In the genomic region with DNA sequence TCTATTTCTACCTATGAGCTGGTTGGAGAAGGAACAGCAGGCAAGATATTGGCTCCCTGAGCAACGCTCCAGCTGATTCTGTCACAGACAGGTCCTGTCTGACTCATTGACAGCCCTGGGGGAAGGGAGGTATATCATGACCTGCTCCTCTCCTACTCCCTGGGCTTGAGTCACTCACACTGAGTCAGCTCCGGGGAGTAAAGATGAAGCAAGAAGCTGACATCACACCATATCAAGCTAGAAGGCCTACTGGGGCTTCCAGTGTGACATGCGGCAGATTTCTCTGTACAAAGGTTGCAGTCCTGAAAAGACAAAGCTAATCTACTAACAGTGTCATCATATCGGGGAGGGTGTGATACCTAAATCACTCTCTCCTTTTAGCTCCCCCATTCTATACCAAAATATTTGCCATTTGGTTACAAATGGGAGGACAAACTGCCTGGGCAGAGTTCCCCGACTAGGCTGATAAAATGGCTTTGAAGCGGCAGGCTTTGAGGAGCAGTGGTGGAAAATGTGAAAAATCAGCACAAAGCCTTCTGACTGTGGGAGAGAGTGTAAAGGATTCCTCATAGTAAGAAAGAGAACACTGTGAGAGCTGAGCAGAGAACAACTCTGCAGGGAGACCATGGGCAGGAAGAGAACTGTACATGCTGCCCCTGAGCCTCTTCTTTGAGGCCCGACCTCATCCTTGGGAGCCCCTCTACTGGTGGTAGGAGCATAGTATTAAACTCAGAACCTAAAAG, we compare ENCODE assay signal across 8 cellular contexts.
A peak's percentile ranks its signal among the peaks of the same experiment; 100 is the strongest.
DNase-seq lines count a peak whose midpoint lies in the region; ATAC-seq and TF ChIP-seq lines count a peak whose summit lies in the region.

No MANE protein-coding gene starts in this region.

- TF ChIP-seq CTCF in GM12865 (IDR thresholded peaks at IDR 0.05; ENCODE audit: insufficient read depth, low read depth, low read length, missing control alignments), result no peak

- H3K4me3 ChIP-seq in GM12865 (ENCODE audit: low read depth, low read length), result no peak overlapping the region

- ATAC-seq in GM21825 (IDR thresholded peaks at IDR 0.05; ENCODE audit: unreplicated experiment), result no peak

- DNase-seq in GM12865 (ENCODE audit: low read depth), result peak; percentile 10
- peak; percentile 21 for DNase-seq in T follicular helper cell (ENCODE audit: low read depth)
- DNase-seq in anterior cingulate cortex (lab: John Stamatoyannopoulos, UW), result peak in 33 of 58 donors; percentile 11 to 75 (median 39)
- DNase-seq in iris pigment epithelial cell (ENCODE audit: low read depth), result peak; percentile 100
- DNase-seq in stimulated activated CD4-positive, alpha-beta T cell treated with anti-CD3 and anti-CD28 coated beads, Interleukin-15, amount 100 ng/mL, for 24 hours, result peak; percentile 90
- no peak for DNase-seq in NCI-H526 (lab: John Stamatoyannopoulos, UW)
- DNase-seq in NCI-H1694 (lab: John Stamatoyannopoulos, UW), result no peak

Comparison
In these comparisons a context has a peak if more than half of its experiments do, and no peak if none do; other contexts are left out.
1. DNase-seq: peak in GM12865 (single experiment), T follicular helper cell (single experiment), anterior cingulate cortex (33 of 58), iris pigment epithelial cell (single experiment) and stimulated activated CD4-positive, alpha-beta T cell treated with anti-CD3 and anti-CD28 coated beads, Interleukin-15, amount 100 ng/mL, for 24 hours (single experiment); none in NCI-H526 (0 of 2) and NCI-H1694 (single experiment).